Comparison of ENCODE assay signal across 1 cellular context in genomic region chr17:41626028-41626913, GRCh38.
TF ChIP-seq lines count a peak whose summit lies in the region.

No MANE protein-coding gene starts in this region.

TF ChIP-seq in HEK293, 187 proteins besides CTCF, POLR2A, EP300 and RAD21:
- TF ChIP-seq EGR2 (tag by site-specific recombination; IDR thresholded peaks at IDR 0.05; ENCODE audit: low read depth) (peak; percentile 96), ZNF341 (tag by site-specific recombination; IDR thresholded peaks at IDR 0.05; ENCODE audit: low read depth) (peak; percentile 58), GLIS2 (tag by site-specific recombination; IDR thresholded peaks at IDR 0.05) (0 out of 2 replicates have a peak, but pooled peaks have one; percentile 3), ZFHX2 (tag by site-specific recombination; conservative IDR thresholded peaks at IDR 0.05) (peak; percentile 92)
